19 cellular contexts compared by ENCODE assay signal in genomic region chr11:131723088-131723487, GRCh38.
DNase-seq lines count a peak whose midpoint lies in the region; ATAC-seq and TF ChIP-seq lines count a peak whose summit lies in the region.
"Had no signal": no experiment of that assay in that cellular context is flagged by ENCODE, and none has a peak within 500 bp of the region (broad histone marks: within the 10 kb centered on the region; RNA-seq: fewer than 3 reads in every experiment).

No MANE protein-coding gene starts in this region.

- DNase-seq in DMS153 (lab: John Stamatoyannopoulos, UW) (peak; percentile 18), DMS153 treated with DMSO at 0.1 percent for 48 hours (lab: John Stamatoyannopoulos, UW; ENCODE audit: unreplicated experiment) (no peak), NCI-H748 (lab: John Stamatoyannopoulos, UW; ENCODE audit: unreplicated experiment) (peak; percentile 50), NCI-H748 treated with DMSO at 0.1 percent for 48 hours (lab: John Stamatoyannopoulos, UW) (no peak), NCI-H2227 treated with DMSO at 0.1 percent for 48 hours (lab: John Stamatoyannopoulos, UW) (peak; percentile 84), fibroblast of the aortic adventitia (ENCODE audit: low read depth) (peak; percentile 11)
- no peak for DNase-seq in stimulated activated naive CD4-positive, alpha-beta T cell treated with Interleukin-2 at 50 U/mL for 16 hours (lab: John Stamatoyannopoulos, UW)
- DNase-seq: Caco-2; CD8-positive, alpha-beta T cell; NCI-H1048; NCI-H146; NCI-H2029 treated with DMSO at 0.1 percent for 48 hours; NCI-H2171 treated with DMSO at 0.1 percent for 48 hours; NCI-H446; NCI-H526 treated with DMSO at 0.1 percent for 48 hours; RPMI8226; SHP77; T-cell had no signal

- TF ChIP-seq CTCF in fibroblast of the aortic adventitia (IDR thresholded peaks at IDR 0.05; ENCODE audit: insufficient read depth, low read length), result no peak

- ATAC-seq in GM18873 (IDR thresholded peaks at IDR 0.05; ENCODE audit: low FRiP score, unreplicated experiment), result no peak
- ATAC-seq: CD8-positive, alpha-beta T cell; T-cell had no signal

- no peak overlapping the region for H3K4me3 ChIP-seq in fibroblast of the aortic adventitia (ENCODE audit: low read depth, low read length)

Comparison
In these comparisons a context has a peak if more than half of its experiments do, and no peak if none do; other contexts are left out.
1. DNase-seq: peak in DMS153 (single experiment), NCI-H748 (single experiment), NCI-H2227 treated with DMSO at 0.1 percent for 48 hours (single experiment) and fibroblast of the aortic adventitia (single experiment); none in DMS153 treated with DMSO at 0.1 percent for 48 hours (single experiment), NCI-H748 treated with DMSO at 0.1 percent for 48 hours (single experiment) and stimulated activated naive CD4-positive, alpha-beta T cell treated with Interleukin-2 at 50 U/mL for 16 hours (single experiment).